Comparison of ENCODE assay signal across 25 cellular contexts in genomic region chrX:115525486-115525885, GRCh38.
A peak's percentile ranks its signal among the peaks of the same experiment; 100 is the strongest.
DNase-seq lines count a peak whose midpoint lies in the region; ATAC-seq lines count a peak whose summit lies in the region.
"Had no signal": no experiment of that assay in that cellular context is flagged by ENCODE, and none has a peak within 500 bp of the region (broad histone marks: within the 10 kb centered on the region; RNA-seq: fewer than 3 reads in every experiment).

No MANE protein-coding gene starts in this region.

- DNase-seq in NCI-H2227 (lab: John Stamatoyannopoulos, UW; ENCODE audit: unreplicated experiment) = peak; percentile 14
- DNase-seq in NCI-H2227 treated with DMSO at 0.1 percent for 48 hours (lab: John Stamatoyannopoulos, UW) = no peak
- peak; percentile 33 to 75 for DNase-seq in NCI-H187 (lab: John Stamatoyannopoulos, UW)
- DNase-seq in NCI-H524 treated with DMSO at 0.1 percent for 48 hours (lab: John Stamatoyannopoulos, UW) = peak; percentile 87
- DNase-seq in SW480 (ENCODE audit: low spot score) = no peak
- no peak for DNase-seq in ecto neural progenitor cell (ENCODE audit: low spot score)
- DNase-seq: activated CD4-positive, alpha-beta memory T cell treated with anti-CD3 and anti-CD28 coated beads for 36 hours; activated CD4-positive, CD25-positive, alpha-beta regulatory T cell treated with anti-CD3 and anti-CD28 coated beads, Interleukin-2, amount 50 U/mL, for 72 hours; activated CD8-positive, alpha-beta memory T cell treated with anti-CD3 and anti-CD28 coated beads, Interleukin-2, amount 50 U/mL, for 4 hours; activated naive CD4-positive, alpha-beta T cell treated with anti-CD3 and anti-CD28 coated beads, Interleukin-2, amount 10 ng/mL, durations not matched to agents 7 days and 5 days; BE2C; brain microvascular endothelial cell; DND-41; GM23248; HFFc6; KG1; left ventricle myocardium superior; MM.1S; natural killer cell; NCI-H2081; NCI-H774; occipital lobe had no signal

- ATAC-seq in GM18873 (IDR thresholded peaks at IDR 0.05; ENCODE audit: low FRiP score, unreplicated experiment) = no peak
- no peak for ATAC-seq in GM19463 (IDR thresholded peaks at IDR 0.05; ENCODE audit: unreplicated experiment)
- ATAC-seq: A549, left ventricle myocardium superior, natural killer cell had no signal

Comparison
In these comparisons a context has a peak if more than half of its experiments do, and no peak if none do; other contexts are left out.
1. DNase-seq: peak in NCI-H2227 (single experiment), NCI-H187 (2 of 2) and NCI-H524 treated with DMSO at 0.1 percent for 48 hours (single experiment); none in NCI-H2227 treated with DMSO at 0.1 percent for 48 hours (single experiment), SW480 (single experiment) and ecto neural progenitor cell (single experiment).